Comparison of ENCODE assay signal across 1 cellular context in genomic region chr14:88551936-88552565, GRCh38.
TF ChIP-seq lines count a peak whose summit lies in the region.

No MANE protein-coding gene starts in this region.

TF ChIP-seq in A549, 52 proteins besides CTCF, POLR2A, EP300 and RAD21 (continued from another document):
- no peak for TF ChIP-seq REST (IDR thresholded peaks at IDR 0.05)
- TF ChIP-seq ZSCAN20 (CRISPR knock-in tag; IDR thresholded peaks at IDR 0.05) = no peak
- TF ChIP-seq USF2 (IDR thresholded peaks at IDR 0.05) = no peak
- no peak for TF ChIP-seq BHLHE40 (IDR thresholded peaks at IDR 0.05; ENCODE audit: low read depth, low read length)
- TF ChIP-seq MAZ (IDR thresholded peaks at IDR 0.05; ENCODE audit: borderline replicate concordance, low read depth, low read length) = no peak
